Comparison of ENCODE assay signal across 8 cellular contexts in genomic region chr10:24951201-24952145, GRCh38.
DNase-seq lines count a peak whose midpoint lies in the region; ATAC-seq and TF ChIP-seq lines count a peak whose summit lies in the region.

No MANE protein-coding gene starts in this region.

- TF ChIP-seq CTCF in GM12865 (IDR thresholded peaks at IDR 0.05; ENCODE audit: insufficient read depth, low read depth, low read length, missing control alignments) (no peak), cardiac fibroblast (IDR thresholded peaks at IDR 0.05; ENCODE audit: low read depth, low read length) (no peak)

- peak overlapping the region; percentile 67 for H3K27ac ChIP-seq in ACC112 (ENCODE audit: low read depth, low read length)

- DNase-seq in GM12865 (ENCODE audit: low read depth) (no peak), NCI-H524 treated with DMSO at 0.1 percent for 48 hours (lab: John Stamatoyannopoulos, UW) (peak; percentile 35), cardiac fibroblast (ENCODE audit: low read depth in 2 of 2) (peak; percentile 26 to 65), islet precursor cell (peak; percentile 70), RPMI8226 (no peak)
- peak; percentile 21 for DNase-seq in stimulated activated naive CD8-positive, alpha-beta T cell treated with anti-CD3 and anti-CD28 coated beads, Interleukin-15, Interleukin-2, amounts not matched to agents 100 U/mL and 50 U/mL, for 24 hours

- peak overlapping the region; percentile 36 for H2AFZ ChIP-seq in ACC112 (ENCODE audit: low read length, unreplicated experiment)

- H3K4me3 ChIP-seq in ACC112 (ENCODE audit: low read depth, low read length) (peak overlapping the region; percentile 78), GM12865 (ENCODE audit: low read depth, low read length) (peak overlapping the region; percentile 60), cardiac fibroblast (replicated peaks in 1 of 2; ENCODE audit: low read depth in 2 of 2, low read length in 2 of 2) (peak overlapping the region; percentile 47 to 56)

- no peaks in the 10 kb centered on the region for H3K36me3 ChIP-seq in ACC112 (ENCODE audit: insufficient read depth, low read length)

- H3K27me3 ChIP-seq in ACC112 (ENCODE audit: insufficient read depth, low read length): no peaks in the 10 kb centered on the region

- peaks cover 35% of the 10 kb centered on the region for H3K4me1 ChIP-seq in ACC112 (ENCODE audit: control insufficient read depth, insufficient read depth, low read length, unreplicated experiment)

- peak; percentile 39 for ATAC-seq in stimulated activated naive CD8-positive, alpha-beta T cell treated with anti-CD3 and anti-CD28 coated beads, Interleukin-15, Interleukin-2, amounts not matched to agents 100 U/mL and 50 U/mL, for 24 hours
- ATAC-seq in GM19035 (IDR thresholded peaks at IDR 0.05; ENCODE audit: unreplicated experiment): no peak

- peaks cover 29% of the 10 kb centered on the region for H3K79me2 ChIP-seq in ACC112 (ENCODE audit: control insufficient read depth, insufficient read depth, low read length, unreplicated experiment)

Comparison
In these comparisons a context has a peak if more than half of its experiments do, and no peak if none do; other contexts are left out.
1. DNase-seq: peak in NCI-H524 treated with DMSO at 0.1 percent for 48 hours (single experiment), cardiac fibroblast (2 of 2), islet precursor cell (single experiment) and stimulated activated naive CD8-positive, alpha-beta T cell treated with anti-CD3 and anti-CD28 coated beads, Interleukin-15, Interleukin-2, amounts not matched to agents 100 U/mL and 50 U/mL, for 24 hours (single experiment); none in GM12865 (single experiment) and RPMI8226 (single experiment).
2. Peak in every context shown above with its lines, with median percentiles within 50 percentile points of each other: H3K4me3 ChIP-seq.